In the genomic region with DNA sequence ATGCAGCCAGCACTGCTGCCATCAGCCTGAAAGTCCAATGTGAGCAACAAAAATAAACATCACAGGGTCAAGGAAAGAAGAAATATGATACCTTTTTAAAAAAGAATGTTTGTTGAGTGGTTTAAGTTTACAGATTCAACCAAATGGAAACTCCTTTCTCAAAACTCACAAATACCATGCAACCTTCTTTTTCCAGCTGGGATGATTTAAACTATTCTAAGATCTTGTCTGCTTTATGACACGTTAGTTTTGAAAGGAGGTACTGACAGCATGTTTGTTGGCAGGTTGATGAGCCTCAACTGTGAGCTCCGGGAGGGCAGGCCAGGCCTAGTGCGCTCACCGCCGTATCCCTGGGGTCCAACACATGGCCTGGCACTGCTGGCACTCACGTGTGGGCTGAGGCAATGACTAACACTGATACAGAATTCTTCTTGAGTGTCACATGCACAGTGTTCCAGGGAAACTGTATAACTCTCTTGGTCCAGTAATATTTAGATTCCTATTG, we compare ENCODE assay signal across 10 cellular contexts.
DNase-seq lines count a peak whose midpoint lies in the region; ATAC-seq and TF ChIP-seq lines count a peak whose summit lies in the region.
"Had no signal": no experiment of that assay in that cellular context is flagged by ENCODE, and none has a peak within 500 bp of the region (broad histone marks: within the 10 kb centered on the region; RNA-seq: fewer than 3 reads in every experiment).

No MANE protein-coding gene starts in this region.

- no peaks in the 10 kb centered on the region for H3K9me3 ChIP-seq in parathyroid adenoma (ENCODE audit: control insufficient read depth, low read length)

- no peak overlapping the region for H3K4me3 ChIP-seq in parathyroid adenoma (ENCODE audit: low read depth, low read length)

- no peak overlapping the region for H3K4me3 Mint-ChIP-seq in activated naive CD8-positive, alpha-beta T cell treated with anti-CD3 and anti-CD28 coated beads, Interleukin-2, amount 50 U/mL, for 24 hours

- H3K27me3 ChIP-seq in parathyroid adenoma (ENCODE audit: control insufficient read depth, insufficient read depth, low read length) = no peaks in the 10 kb centered on the region

- no peak overlapping the region for H3K27ac Mint-ChIP-seq in activated naive CD8-positive, alpha-beta T cell treated with anti-CD3 and anti-CD28 coated beads, Interleukin-2, amount 50 U/mL, for 24 hours

- ATAC-seq in GM19324 (IDR thresholded peaks at IDR 0.05; ENCODE audit: low FRiP score, unreplicated experiment) = no peak
- ATAC-seq in activated naive CD8-positive, alpha-beta T cell treated with anti-CD3 and anti-CD28 coated beads, Interleukin-2, amount 50 U/mL, for 24 hours = no peak

- H3K36me3 Mint-ChIP-seq in activated naive CD8-positive, alpha-beta T cell treated with anti-CD3 and anti-CD28 coated beads, Interleukin-2, amount 50 U/mL, for 24 hours (ENCODE audit: low read depth) = no peaks in the 10 kb centered on the region

- DNase-seq in AG20443 (ENCODE audit: low spot score) (peak; percentile 80), RKO (ENCODE audit: low spot score) (peak; percentile 23), foreskin melanocyte (peak; percentile 61), 8988T (no peak), HPDE6-E6E7 (ENCODE audit: extremely low spot score) (no peak)
- DNase-seq in activated naive CD8-positive, alpha-beta T cell treated with anti-CD3 and anti-CD28 coated beads, Interleukin-2, amount 50 U/mL, for 24 hours = no peak
- DNase-seq: activated CD4-positive, alpha-beta T cell treated with anti-CD3 and anti-CD28 coated beads for 48 hours; glutamatergic neuron had no signal

- H3K4me2 ChIP-seq in parathyroid adenoma (ENCODE audit: low read length) = peak overlapping the region; percentile 51

- peak overlapping the region; percentile 59 for H3K27ac ChIP-seq in parathyroid adenoma

- no peak for TF ChIP-seq CTCF in parathyroid adenoma (IDR thresholded peaks at IDR 0.05)

- H3K4me1 ChIP-seq in parathyroid adenoma = peaks cover 14% of the 10 kb centered on the region

- no peaks in the 10 kb centered on the region for H3K79me2 ChIP-seq in parathyroid adenoma

- peaks cover 24% of the 10 kb centered on the region for H3K4me1 Mint-ChIP-seq in activated naive CD8-positive, alpha-beta T cell treated with anti-CD3 and anti-CD28 coated beads, Interleukin-2, amount 50 U/mL, for 24 hours

- H3K9me3 Mint-ChIP-seq in activated naive CD8-positive, alpha-beta T cell treated with anti-CD3 and anti-CD28 coated beads, Interleukin-2, amount 50 U/mL, for 24 hours = no peaks in the 10 kb centered on the region

- H3K9ac ChIP-seq in parathyroid adenoma = no peak overlapping the region

- H3K36me3 ChIP-seq in parathyroid adenoma (ENCODE audit: control insufficient read depth, insufficient read depth, low read length) = no peaks in the 10 kb centered on the region

- H2AFZ ChIP-seq in parathyroid adenoma = no peak overlapping the region

- H3K27me3 Mint-ChIP-seq in activated naive CD8-positive, alpha-beta T cell treated with anti-CD3 and anti-CD28 coated beads, Interleukin-2, amount 50 U/mL, for 24 hours = no peaks in the 10 kb centered on the region

Comparison
In these comparisons a context has a peak if more than half of its experiments do, and no peak if none do; other contexts are left out.
1. DNase-seq: peak in AG20443 (single experiment), RKO (single experiment) and foreskin melanocyte (single experiment); none in activated naive CD8-positive, alpha-beta T cell treated with anti-CD3 and anti-CD28 coated beads, Interleukin-2, amount 50 U/mL, for 24 hours (single experiment), 8988T (single experiment) and HPDE6-E6E7 (single experiment).